23 cellular contexts compared by ENCODE assay signal in genomic region chr2:148970393-148970792, GRCh38.
DNase-seq lines count a peak whose midpoint lies in the region; ATAC-seq, FAIRE-seq and TF ChIP-seq lines count a peak whose summit lies in the region.
"Had no signal": no experiment of that assay in that cellular context is flagged by ENCODE, and none has a peak within 500 bp of the region (broad histone marks: within the 10 kb centered on the region; RNA-seq: fewer than 3 reads in every experiment).

No MANE protein-coding gene starts in this region.

- H3K27me3 Mint-ChIP-seq in T-helper 17 cell: no peaks in the 10 kb centered on the region
- peaks cover 5% of the 10 kb centered on the region for H3K27me3 Mint-ChIP-seq in neural progenitor cell (ENCODE audit: insufficient read depth, low read depth)
- no peaks in the 10 kb centered on the region for H3K27me3 Mint-ChIP-seq in activated CD4-positive, alpha-beta memory T cell treated with anti-CD3 and anti-CD28 coated beads for 36 hours

- FAIRE-seq in H1 (lab: Jason Lieb, UNC): no peak
- FAIRE-seq: HTR-8/SVneo had no signal

- no peak overlapping the region for H4K5ac ChIP-seq in H1 (ENCODE audit: insufficient read length, low read depth, low read length)

- H2AK5ac ChIP-seq in H1 (ENCODE audit: low read depth, low read length): no peak overlapping the region

- H3K18ac ChIP-seq in H1 (ENCODE audit: extremely low read depth, low read length): no peak overlapping the region

- H3K23me2 ChIP-seq in H1 (ENCODE audit: low read depth, low read length): no peaks in the 10 kb centered on the region

- 91% methylated on average over 2 of the region's 2 CpGs; no CpG with 5 or more reads in 1 of the 2 experiments for WGBS in H1 (ENCODE audit: extremely low coverage in 1 of 2, insufficient coverage in 1 of 2, insufficient read length in 1 of 2, insufficient replicate concordance in 2 of 2, low coverage in 1 of 2, low lambda C conversion rate in 2 of 2, missing lambda C conversion rate in 1 of 2), 2 experiments

- H3K4me3 Mint-ChIP-seq in T-helper 17 cell (no peak overlapping the region), neural progenitor cell (no peak overlapping the region)
- H3K4me3 Mint-ChIP-seq in activated CD4-positive, alpha-beta memory T cell treated with anti-CD3 and anti-CD28 coated beads for 36 hours: no peak overlapping the region
- H3K4me3 Mint-ChIP-seq: GM23338, HFFc6 had no signal

- H4K91ac ChIP-seq in H1 (replicated peaks; ENCODE audit: insufficient read length, low read length): no peak overlapping the region

- H2BK120ac ChIP-seq in H1 (replicated peaks; ENCODE audit: low read depth, low read length): no peak overlapping the region

- no peak for ATAC-seq in T-helper 17 cell
- ATAC-seq: GM23338 had no signal

- no peak overlapping the region for H2BK12ac ChIP-seq in H1 (ENCODE audit: low read depth, low read length)

- H3K27me3 ChIP-seq in H1 (replicated peaks in 1 of 4; ENCODE audit: control insufficient read depth in 3 of 4, extremely low read depth in 1 of 4, insufficient read depth in 3 of 4, low read length in 3 of 4) (no peaks in the 10 kb centered on the region), neural progenitor cell (no peaks in the 10 kb centered on the region)

- intact Hi-C loops in activated CD4-positive, alpha-beta memory T cell treated with anti-CD3 and anti-CD28 coated beads for 36 hours (cut with micrococcal nuclease): no loop called here

- no peak overlapping the region for H3K4ac ChIP-seq in H1 (replicated peaks; ENCODE audit: insufficient read length, low read depth, low read length)

- H3K56ac ChIP-seq in H1 (replicated peaks; ENCODE audit: insufficient read length, low read depth, low read length): no peak overlapping the region

- no peaks in the 10 kb centered on the region for H4K20me1 ChIP-seq in H1 (replicated peaks in 1 of 2; ENCODE audit: control insufficient read depth in 1 of 2, insufficient read depth in 2 of 2, low read length in 2 of 2)
- H4K20me1 ChIP-seq in neural progenitor cell (ENCODE audit: low read depth): peaks cover 41% of the 10 kb centered on the region

- H3K4me2 ChIP-seq in H1 (ENCODE audit: insufficient read depth in 1 of 2, low read depth in 2 of 2, low read length in 2 of 2) (no peak overlapping the region), neural progenitor cell (no peak overlapping the region)
- H3K4me2 ChIP-seq: GM23338 had no signal

- H2AFZ ChIP-seq in H1 (ENCODE audit: low read length): no peak overlapping the region
- H2AFZ ChIP-seq in neural progenitor cell (replicated peaks): no peak overlapping the region
- H2AFZ ChIP-seq: GM23338 had no signal

- CTCF ChIA-PET in H1 (lab: Charles Lee; ENCODE audit: partially characterized antibody): interaction anchor here (1.0 to 1.5 kb wide), 5 partner anchors 10 to 68 kb away, joined by 3 to 6 read pairs (median 4); partner anchors contain the start of gene LYPD6B
- CTCF ChIA-PET in activated CD4-positive, alpha-beta memory T cell treated with anti-CD3 and anti-CD28 coated beads for 36 hours (lab: Charles Lee): interaction anchor here (1.5 kb wide), 1 partner anchor 297 kb away, joined by 4 read pairs; no protein-coding TSS in a partner anchor

- 0 out of 2 replicates have a peak overlapping the region, but pooled peaks have one; percentile 9 for H2BK15ac ChIP-seq in H1 (ENCODE audit: low read length)

- H3K27ac Mint-ChIP-seq in T-helper 17 cell (peak overlapping the region; percentile 24), neural progenitor cell (peak overlapping the region; percentile 30)
- H3K27ac Mint-ChIP-seq in activated CD4-positive, alpha-beta memory T cell treated with anti-CD3 and anti-CD28 coated beads for 36 hours: no peak overlapping the region
- H3K27ac Mint-ChIP-seq: HFFc6 had no signal

- H3K9me3 ChIP-seq in T-helper 17 cell (ENCODE audit: control insufficient read depth, low read length, poor library complexity, severe bottlenecking) (no peaks in the 10 kb centered on the region), H1 (ENCODE audit: insufficient read depth in 2 of 2, low read depth in 1 of 2, low read length in 1 of 2) (no peaks in the 10 kb centered on the region), neural progenitor cell (ENCODE audit: low read depth) (no peaks in the 10 kb centered on the region)
- H3K9me3 ChIP-seq: HAP-1 had no signal

- no peak overlapping the region for H3K14ac ChIP-seq in H1 (ENCODE audit: insufficient read length)

- no peak overlapping the region for H4K8ac ChIP-seq in H1 (ENCODE audit: extremely low read depth, insufficient read depth, low read length)

- no peak overlapping the region for H3K23ac ChIP-seq in H1 (ENCODE audit: insufficient read length)

- H2BK20ac ChIP-seq in H1 (ENCODE audit: low read length): no peak overlapping the region

- TF ChIP-seq CTCF in H1 (IDR thresholded peaks at IDR 0.05; ENCODE audit: control extremely low read depth in 1 of 3, insufficient read depth in 1 of 3, low read depth in 1 of 3, low read length in 3 of 3): no peak
- TF ChIP-seq CTCF in neural progenitor cell (IDR thresholded peaks at IDR 0.05): no peak

- H3K4me1 Mint-ChIP-seq in T-helper 17 cell (peaks cover 15% of the 10 kb centered on the region), neural progenitor cell (peaks cover 55% of the 10 kb centered on the region)
- H3K4me1 Mint-ChIP-seq in activated CD4-positive, alpha-beta memory T cell treated with anti-CD3 and anti-CD28 coated beads for 36 hours (ENCODE audit: low read depth): peaks cover 3% of the 10 kb centered on the region

- H3K36me3 ChIP-seq in H1 (ENCODE audit: control insufficient read depth in 2 of 4, insufficient read depth in 4 of 4, low read length in 3 of 4) (peaks cover 0 to 14% (median 6%) of the 10 kb centered on the region in 4 experiments; a peak in 6 of 8 replicates), neural progenitor cell (no peaks in the 10 kb centered on the region)
- H3K36me3 ChIP-seq: HAP-1 had no signal

- no peak overlapping the region for H3K9ac ChIP-seq in H1 (replicated peaks in 1 of 4; ENCODE audit: extremely low read depth in 1 of 4, low read depth in 3 of 4, low read length in 3 of 4)
- H3K9ac ChIP-seq in neural progenitor cell: no peak overlapping the region

- peaks cover 2 to 20% (median 9%) of the 10 kb centered on the region in 4 experiments; a peak in 4 of 7 replicates for H3K4me1 ChIP-seq in H1 (replicated peaks in 1 of 4; ENCODE audit: control insufficient read depth in 3 of 4, insufficient read depth in 4 of 4, low read length in 3 of 4)
- H3K4me1 ChIP-seq in neural progenitor cell: peaks cover 39% of the 10 kb centered on the region

- no peak overlapping the region for H2BK5ac ChIP-seq in H1 (ENCODE audit: low read depth, low read length)

- in situ Hi-C loops in G401 (cut with HindIII; ENCODE audit: low sequenced_read_pairs): no loop called here

- DNase-seq in G401 (ENCODE audit: low spot score): peak; percentile 66
- no peak for DNase-seq in T-helper 17 cell
- no peak for DNase-seq in H1 (ENCODE audit: low read depth in 1 of 2, low spot score in 2 of 2)
- no peak for DNase-seq in neural progenitor cell (ENCODE audit: low spot score)
- no peak for DNase-seq in NCI-H1092 treated with DMSO at 0.1 percent for 48 hours (lab: John Stamatoyannopoulos, UW)
- DNase-seq in foreskin melanocyte: no peak
- no peak for DNase-seq in activated CD4-positive, alpha-beta memory T cell treated with anti-CD3 and anti-CD28 coated beads for 36 hours
- DNase-seq: Calu3, DMS79 treated with DMSO at 0.1 percent for 48 hours, HFFc6, KBM-7, MV-4-11, NCI-H1105 treated with DMSO at 0.1 percent for 48 hours, NCI-H146, NCI-H1930, NCI-H446, NCI-H524 treated with DMSO at 0.1 percent for 48 hours, NCI-H774, RPMI8226, SHP77 had no signal

- H3K79me1 ChIP-seq in H1 (ENCODE audit: low read depth, low read length): no peaks in the 10 kb centered on the region

- TF ChIP-seq RAD21 in H1 (IDR thresholded peaks at IDR 0.05 in 1 of 2, conservative IDR thresholded peaks at IDR 0.05 in 1 of 2; ENCODE audit: low read depth in 2 of 2, low read length in 2 of 2): no peak

- H3K27ac ChIP-seq in H1 (ENCODE audit: low read depth, low read length) (no peak overlapping the region), neural progenitor cell (no peak overlapping the region)

- H3K36me3 Mint-ChIP-seq in T-helper 17 cell (ENCODE audit: low read depth) (peaks cover 5% of the 10 kb centered on the region), neural progenitor cell (peaks cover 34% of the 10 kb centered on the region)
- peaks cover 14% of the 10 kb centered on the region for H3K36me3 Mint-ChIP-seq in activated CD4-positive, alpha-beta memory T cell treated with anti-CD3 and anti-CD28 coated beads for 36 hours

- no peak for TF ChIP-seq POLR2A in H1 (IDR thresholded peaks at IDR 0.05; ENCODE audit: control extremely low read depth in 1 of 2, low read depth in 2 of 2, low read length in 2 of 2)

- no peak for TF ChIP-seq EP300 in H1 (IDR thresholded peaks at IDR 0.05; ENCODE audit: borderline replicate concordance in 1 of 2, low read depth in 2 of 2, low read length in 2 of 2)

- H3K9me3 Mint-ChIP-seq in neural progenitor cell: no peaks in the 10 kb centered on the region
- no peaks in the 10 kb centered on the region for H3K9me3 Mint-ChIP-seq in activated CD4-positive, alpha-beta memory T cell treated with anti-CD3 and anti-CD28 coated beads for 36 hours
- H3K9me3 Mint-ChIP-seq: GM23338, HFFc6 had no signal

- peaks cover 19% of the 10 kb centered on the region for H3F3A ChIP-seq in neural progenitor cell (ENCODE audit: low read depth)

- H3K79me2 ChIP-seq in H1 (ENCODE audit: control insufficient read depth in 1 of 2, insufficient read depth in 2 of 2, low read length in 2 of 2): no peaks in the 10 kb centered on the region
- no peaks in the 10 kb centered on the region for H3K79me2 ChIP-seq in neural progenitor cell (ENCODE audit: low read depth)

- POLR2A ChIA-PET in H1 (lab: Charles Lee; ENCODE audit: partially characterized antibody): no interaction called here
- POLR2A ChIA-PET in activated CD4-positive, alpha-beta memory T cell treated with anti-CD3 and anti-CD28 coated beads for 36 hours (lab: Charles Lee): interaction anchor here (1.0 kb wide), 1 partner anchor 19 kb away, joined by 3 read pairs; no protein-coding TSS in a partner anchor

- no peak overlapping the region for H3K4me3 ChIP-seq in H1 (ENCODE audit: extremely low read depth in 1 of 4, insufficient read depth in 2 of 4, low read depth in 3 of 4, low read length in 4 of 4)
- H3K4me3 ChIP-seq in neural progenitor cell: no peak overlapping the region
- H3K4me3 ChIP-seq: GM23338, HAP-1 had no signal

TF ChIP-seq in H1, 55 proteins besides CTCF, POLR2A, EP300 and RAD21 (continues in another document):
- TF ChIP-seq SP2 (IDR thresholded peaks at IDR 0.05; ENCODE audit: low read length) (no peak), POLR2AphosphoS5 (IDR thresholded peaks at IDR 0.05; ENCODE audit: low read depth, low read length) (no peak), KDM5A (IDR thresholded peaks at IDR 0.05; ENCODE audit: low read length) (no peak)
